1 cellular context compared by ENCODE assay signal in the genomic region with DNA sequence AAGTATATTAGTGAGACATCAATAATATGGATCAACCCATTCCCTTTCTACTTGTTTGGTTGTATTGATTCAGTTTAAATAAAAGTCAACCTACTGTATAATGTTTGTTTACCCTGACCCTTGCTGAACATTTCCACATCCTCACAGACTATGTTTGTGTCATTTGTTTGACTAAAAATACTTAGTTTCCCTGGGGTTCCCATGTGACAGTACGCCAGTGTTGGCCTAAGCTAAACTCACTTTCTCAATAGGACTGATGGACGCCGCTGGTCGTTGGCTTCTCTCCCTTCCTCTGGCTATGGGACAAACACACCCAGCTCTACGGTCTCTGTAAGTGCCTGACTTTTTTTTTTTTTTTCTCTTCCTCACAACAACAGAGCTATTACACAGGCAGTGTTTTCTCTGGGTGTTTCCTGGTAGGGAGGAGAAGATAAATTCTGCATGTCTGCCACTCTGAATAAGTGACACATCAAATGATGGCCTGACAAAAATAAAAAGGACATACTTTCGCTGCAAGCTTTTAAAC.
A peak's percentile ranks its signal among the peaks of the same experiment; 100 is the strongest.
TF ChIP-seq lines count a peak whose summit lies in the region.

No MANE protein-coding gene starts in this region.

TF ChIP-seq in HepG2, 621 proteins besides CTCF, POLR2A, EP300 and RAD21 (continued from another document and continues in another):
- TF ChIP-seq, protein P1, sequence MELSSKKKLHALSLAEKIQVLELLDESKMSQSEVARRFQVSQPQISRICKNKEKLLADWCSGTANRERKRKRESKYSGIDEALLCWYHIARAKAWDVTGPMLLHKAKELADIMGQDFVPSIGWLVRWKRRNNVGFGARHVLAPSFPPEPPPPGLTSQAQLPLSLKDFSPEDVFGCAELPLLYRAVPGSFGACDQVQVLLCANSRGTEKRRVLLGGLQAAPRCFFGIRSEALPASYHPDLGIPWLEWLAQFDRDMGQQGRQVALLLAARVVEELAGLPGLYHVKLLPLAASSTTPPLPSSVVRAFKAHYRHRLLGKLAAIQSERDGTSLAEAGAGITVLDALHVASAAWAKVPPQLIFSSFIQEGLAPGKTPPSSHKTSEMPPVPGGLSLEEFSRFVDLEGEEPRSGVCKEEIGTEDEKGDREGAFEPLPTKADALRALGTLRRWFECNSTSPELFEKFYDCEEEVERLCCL (CRISPR knock-in tag; IDR thresholded peaks at IDR 0.05; ENCODE audit: borderline replicate concordance) = no peak
- TF ChIP-seq ZKSCAN5 (CRISPR knock-in tag; IDR thresholded peaks at IDR 0.05) (no peak), HDAC2 (CRISPR knock-in tag; IDR thresholded peaks at IDR 0.05) (peak; percentile 61; the same call in 1 of the 2 replicates), ZNF496 (CRISPR knock-in tag; IDR thresholded peaks at IDR 0.05; ENCODE audit: insufficient replicate concordance) (no peak), ZNF33B (CRISPR knock-in tag; IDR thresholded peaks at IDR 0.05) (no peak), KAT2B (IDR thresholded peaks at IDR 0.05; ENCODE audit: borderline replicate concordance, low read depth, low read length) (peak; percentile 83), SNAPC5 (CRISPR knock-in tag; IDR thresholded peaks at IDR 0.05; ENCODE audit: borderline replicate concordance) (no peak), EZH2 (conservative IDR thresholded peaks at IDR 0.05; ENCODE audit: low read depth, low read length) (no peak), MXD4 (CRISPR knock-in tag; IDR thresholded peaks at IDR 0.05) (no peak; the same call in 1 of the 2 replicates), CENPT (CRISPR knock-in tag; IDR thresholded peaks at IDR 0.05; ENCODE audit: low read depth) (no peak), HES4 (CRISPR knock-in tag; IDR thresholded peaks at IDR 0.05; ENCODE audit: borderline replicate concordance) (no peak), JDP2 (CRISPR knock-in tag; IDR thresholded peaks at IDR 0.05; ENCODE audit: borderline replicate concordance) (no peak), BATF2 (CRISPR knock-in tag; IDR thresholded peaks at IDR 0.05) (no peak), ZNF652 (CRISPR knock-in tag; IDR thresholded peaks at IDR 0.05; ENCODE audit: borderline replicate concordance, low read depth) (no peak; the same call in 1 of the 2 replicates), CBX2 (IDR thresholded peaks at IDR 0.05; ENCODE audit: low read depth, low read length) (no peak), CBX2 (CRISPR knock-in tag; IDR thresholded peaks at IDR 0.05; ENCODE audit: low read depth) (no peak), ZNF326 (CRISPR knock-in tag; IDR thresholded peaks at IDR 0.05; ENCODE audit: borderline replicate concordance) (no peak), SATB2 (CRISPR knock-in tag; IDR thresholded peaks at IDR 0.05) (no peak), ZBTB7A (CRISPR knock-in tag; IDR thresholded peaks at IDR 0.05) (no peak), ZNF432 (CRISPR knock-in tag; IDR thresholded peaks at IDR 0.05; ENCODE audit: borderline replicate concordance) (no peak), ZNF580 (CRISPR knock-in tag; IDR thresholded peaks at IDR 0.05; ENCODE audit: borderline replicate concordance, low read depth) (no peak), MAF1 (CRISPR knock-in tag; IDR thresholded peaks at IDR 0.05; ENCODE audit: borderline replicate concordance) (no peak), E2F5 (CRISPR knock-in tag; conservative IDR thresholded peaks at IDR 0.05) (no peak), ZFP36 (IDR thresholded peaks at IDR 0.05; ENCODE audit: borderline replicate concordance, low read depth, low read length, partially characterized antibody) (no peak), CBX1 (IDR thresholded peaks at IDR 0.05; ENCODE audit: low read depth) (no peak), CHD4 (IDR thresholded peaks at IDR 0.05; ENCODE audit: borderline replicate concordance, low read length) (no peak; the same call in 1 of the 2 replicates), CENPX (CRISPR knock-in tag; IDR thresholded peaks at IDR 0.05) (no peak), HOXA3 (CRISPR knock-in tag; IDR thresholded peaks at IDR 0.05) (peak; percentile 68; the same call in 1 of the 2 replicates), ZNF766 (CRISPR knock-in tag; IDR thresholded peaks at IDR 0.05; ENCODE audit: borderline replicate concordance) (no peak), ZNF768 (CRISPR knock-in tag; IDR thresholded peaks at IDR 0.05) (no peak), SRF (IDR thresholded peaks at IDR 0.05; ENCODE audit: low read depth, low read length) (no peak), NCOA5 (CRISPR knock-in tag; IDR thresholded peaks at IDR 0.05) (no peak), ZNF337 (CRISPR knock-in tag; IDR thresholded peaks at IDR 0.05; ENCODE audit: borderline replicate concordance, low read depth) (no peak), TBL1XR1 (IDR thresholded peaks at IDR 0.05; ENCODE audit: borderline replicate concordance, low read length, partially characterized antibody) (no peak), ZKSCAN1 (IDR thresholded peaks at IDR 0.05; ENCODE audit: low read length) (no peak), TCF7 (IDR thresholded peaks at IDR 0.05; ENCODE audit: low read depth) (peak; percentile 41; the same call in 1 of the 2 replicates), KDM5A (IDR thresholded peaks at IDR 0.05; ENCODE audit: borderline replicate concordance, low read length) (no peak; the same call in 1 of the 2 replicates), GPN1 (CRISPR knock-in tag; IDR thresholded peaks at IDR 0.05; ENCODE audit: borderline replicate concordance) (no peak), ZNF292 (CRISPR knock-in tag; IDR thresholded peaks at IDR 0.05; ENCODE audit: borderline replicate concordance, low read depth) (no peak; the same call in 1 of the 2 replicates), MIER2 (CRISPR knock-in tag; IDR thresholded peaks at IDR 0.05) (no peak), ZNF775 (CRISPR knock-in tag; IDR thresholded peaks at IDR 0.05; ENCODE audit: borderline replicate concordance) (no peak), ATF4 (CRISPR knock-in tag; IDR thresholded peaks at IDR 0.05) (peak in 1 of 2 experiments; percentile 69; a peak in 2 of 4 replicates)
- TF ChIP-seq, protein P2, sequence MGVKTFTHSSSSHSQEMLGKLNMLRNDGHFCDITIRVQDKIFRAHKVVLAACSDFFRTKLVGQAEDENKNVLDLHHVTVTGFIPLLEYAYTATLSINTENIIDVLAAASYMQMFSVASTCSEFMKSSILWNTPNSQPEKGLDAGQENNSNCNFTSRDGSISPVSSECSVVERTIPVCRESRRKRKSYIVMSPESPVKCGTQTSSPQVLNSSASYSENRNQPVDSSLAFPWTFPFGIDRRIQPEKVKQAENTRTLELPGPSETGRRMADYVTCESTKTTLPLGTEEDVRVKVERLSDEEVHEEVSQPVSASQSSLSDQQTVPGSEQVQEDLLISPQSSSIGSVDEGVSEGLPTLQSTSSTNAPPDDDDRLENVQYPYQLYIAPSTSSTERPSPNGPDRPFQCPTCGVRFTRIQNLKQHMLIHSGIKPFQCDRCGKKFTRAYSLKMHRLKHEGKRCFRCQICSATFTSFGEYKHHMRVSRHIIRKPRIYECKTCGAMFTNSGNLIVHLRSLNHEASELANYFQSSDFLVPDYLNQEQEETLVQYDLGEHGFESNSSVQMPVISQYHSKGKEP (CRISPR knock-in tag; IDR thresholded peaks at IDR 0.05) = no peak
- TF ChIP-seq, protein P3, sequence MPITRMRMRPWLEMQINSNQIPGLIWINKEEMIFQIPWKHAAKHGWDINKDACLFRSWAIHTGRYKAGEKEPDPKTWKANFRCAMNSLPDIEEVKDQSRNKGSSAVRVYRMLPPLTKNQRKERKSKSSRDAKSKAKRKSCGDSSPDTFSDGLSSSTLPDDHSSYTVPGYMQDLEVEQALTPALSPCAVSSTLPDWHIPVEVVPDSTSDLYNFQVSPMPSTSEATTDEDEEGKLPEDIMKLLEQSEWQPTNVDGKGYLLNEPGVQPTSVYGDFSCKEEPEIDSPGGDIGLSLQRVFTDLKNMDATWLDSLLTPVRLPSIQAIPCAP (CRISPR knock-in tag; IDR thresholded peaks at IDR 0.05; ENCODE audit: low read depth) = no peak
- TF ChIP-seq, protein P4, sequence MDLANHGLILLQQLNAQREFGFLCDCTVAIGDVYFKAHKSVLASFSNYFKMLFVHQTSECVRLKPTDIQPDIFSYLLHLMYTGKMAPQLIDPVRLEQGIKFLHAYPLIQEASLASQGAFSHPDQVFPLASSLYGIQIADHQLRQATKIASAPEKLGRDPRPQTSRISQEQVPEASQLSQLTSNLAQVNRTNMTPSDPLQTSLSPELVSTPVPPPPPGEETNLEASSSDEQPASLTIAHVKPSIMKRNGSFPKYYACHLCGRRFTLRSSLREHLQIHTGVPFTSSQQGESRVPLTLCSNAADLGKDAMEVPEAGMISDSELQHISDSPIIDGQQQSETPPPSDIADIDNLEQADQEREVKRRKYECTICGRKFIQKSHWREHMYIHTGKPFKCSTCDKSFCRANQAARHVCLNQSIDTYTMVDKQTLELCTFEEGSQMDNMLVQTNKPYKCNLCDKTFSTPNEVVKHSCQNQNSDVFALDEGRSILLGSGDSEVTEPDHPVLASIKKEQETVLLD (CRISPR knock-in tag; IDR thresholded peaks at IDR 0.05; ENCODE audit: low read depth) = no peak
- TF ChIP-seq, protein P5, sequence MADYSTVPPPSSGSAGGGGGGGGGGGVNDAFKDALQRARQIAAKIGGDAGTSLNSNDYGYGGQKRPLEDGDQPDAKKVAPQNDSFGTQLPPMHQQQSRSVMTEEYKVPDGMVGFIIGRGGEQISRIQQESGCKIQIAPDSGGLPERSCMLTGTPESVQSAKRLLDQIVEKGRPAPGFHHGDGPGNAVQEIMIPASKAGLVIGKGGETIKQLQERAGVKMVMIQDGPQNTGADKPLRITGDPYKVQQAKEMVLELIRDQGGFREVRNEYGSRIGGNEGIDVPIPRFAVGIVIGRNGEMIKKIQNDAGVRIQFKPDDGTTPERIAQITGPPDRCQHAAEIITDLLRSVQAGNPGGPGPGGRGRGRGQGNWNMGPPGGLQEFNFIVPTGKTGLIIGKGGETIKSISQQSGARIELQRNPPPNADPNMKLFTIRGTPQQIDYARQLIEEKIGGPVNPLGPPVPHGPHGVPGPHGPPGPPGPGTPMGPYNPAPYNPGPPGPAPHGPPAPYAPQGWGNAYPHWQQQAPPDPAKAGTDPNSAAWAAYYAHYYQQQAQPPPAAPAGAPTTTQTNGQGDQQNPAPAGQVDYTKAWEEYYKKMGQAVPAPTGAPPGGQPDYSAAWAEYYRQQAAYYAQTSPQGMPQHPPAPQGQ (CRISPR knock-in tag; IDR thresholded peaks at IDR 0.05; ENCODE audit: borderline replicate concordance) = no peak
- TF ChIP-seq, protein P6, sequence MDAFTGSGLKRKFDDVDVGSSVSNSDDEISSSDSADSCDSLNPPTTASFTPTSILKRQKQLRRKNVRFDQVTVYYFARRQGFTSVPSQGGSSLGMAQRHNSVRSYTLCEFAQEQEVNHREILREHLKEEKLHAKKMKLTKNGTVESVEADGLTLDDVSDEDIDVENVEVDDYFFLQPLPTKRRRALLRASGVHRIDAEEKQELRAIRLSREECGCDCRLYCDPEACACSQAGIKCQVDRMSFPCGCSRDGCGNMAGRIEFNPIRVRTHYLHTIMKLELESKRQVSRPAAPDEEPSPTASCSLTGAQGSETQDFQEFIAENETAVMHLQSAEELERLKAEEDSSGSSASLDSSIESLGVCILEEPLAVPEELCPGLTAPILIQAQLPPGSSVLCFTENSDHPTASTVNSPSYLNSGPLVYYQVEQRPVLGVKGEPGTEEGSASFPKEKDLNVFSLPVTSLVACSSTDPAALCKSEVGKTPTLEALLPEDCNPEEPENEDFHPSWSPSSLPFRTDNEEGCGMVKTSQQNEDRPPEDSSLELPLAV (CRISPR knock-in tag; conservative IDR thresholded peaks at IDR 0.05; ENCODE audit: low read depth) = no peak
- TF ChIP-seq, protein P7, sequence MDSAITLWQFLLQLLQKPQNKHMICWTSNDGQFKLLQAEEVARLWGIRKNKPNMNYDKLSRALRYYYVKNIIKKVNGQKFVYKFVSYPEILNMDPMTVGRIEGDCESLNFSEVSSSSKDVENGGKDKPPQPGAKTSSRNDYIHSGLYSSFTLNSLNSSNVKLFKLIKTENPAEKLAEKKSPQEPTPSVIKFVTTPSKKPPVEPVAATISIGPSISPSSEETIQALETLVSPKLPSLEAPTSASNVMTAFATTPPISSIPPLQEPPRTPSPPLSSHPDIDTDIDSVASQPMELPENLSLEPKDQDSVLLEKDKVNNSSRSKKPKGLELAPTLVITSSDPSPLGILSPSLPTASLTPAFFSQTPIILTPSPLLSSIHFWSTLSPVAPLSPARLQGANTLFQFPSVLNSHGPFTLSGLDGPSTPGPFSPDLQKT (CRISPR knock-in tag; IDR thresholded peaks at IDR 0.05; ENCODE audit: borderline replicate concordance) = no peak
- TF ChIP-seq, protein P8, sequence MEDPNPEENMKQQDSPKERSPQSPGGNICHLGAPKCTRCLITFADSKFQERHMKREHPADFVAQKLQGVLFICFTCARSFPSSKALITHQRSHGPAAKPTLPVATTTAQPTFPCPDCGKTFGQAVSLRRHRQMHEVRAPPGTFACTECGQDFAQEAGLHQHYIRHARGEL (CRISPR knock-in tag; IDR thresholded peaks at IDR 0.05) = no peak
- TF ChIP-seq, protein P9, sequence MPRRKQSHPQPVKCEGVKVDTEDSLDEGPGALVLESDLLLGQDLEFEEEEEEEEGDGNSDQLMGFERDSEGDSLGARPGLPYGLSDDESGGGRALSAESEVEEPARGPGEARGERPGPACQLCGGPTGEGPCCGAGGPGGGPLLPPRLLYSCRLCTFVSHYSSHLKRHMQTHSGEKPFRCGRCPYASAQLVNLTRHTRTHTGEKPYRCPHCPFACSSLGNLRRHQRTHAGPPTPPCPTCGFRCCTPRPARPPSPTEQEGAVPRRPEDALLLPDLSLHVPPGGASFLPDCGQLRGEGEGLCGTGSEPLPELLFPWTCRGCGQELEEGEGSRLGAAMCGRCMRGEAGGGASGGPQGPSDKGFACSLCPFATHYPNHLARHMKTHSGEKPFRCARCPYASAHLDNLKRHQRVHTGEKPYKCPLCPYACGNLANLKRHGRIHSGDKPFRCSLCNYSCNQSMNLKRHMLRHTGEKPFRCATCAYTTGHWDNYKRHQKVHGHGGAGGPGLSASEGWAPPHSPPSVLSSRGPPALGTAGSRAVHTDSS (CRISPR knock-in tag; conservative IDR thresholded peaks at IDR 0.05) = no peak
